Comparison of ENCODE assay signal across 2 cellular contexts in genomic region chr15:50718700-50719125, GRCh38.
A peak's percentile ranks its signal among the peaks of the same experiment; 100 is the strongest.
TF ChIP-seq lines count a peak whose summit lies in the region.

No MANE protein-coding gene starts in this region.

TF ChIP-seq in WTC11, 78 proteins besides CTCF, POLR2A, EP300 and RAD21:
- TF ChIP-seq OVOL2 (CRISPR knock-in tag; IDR thresholded peaks at IDR 0.05; ENCODE audit: borderline replicate concordance) (no peak), ZNF121 (CRISPR knock-in tag; IDR thresholded peaks at IDR 0.05) (no peak), GABPB1 (CRISPR knock-in tag; IDR thresholded peaks at IDR 0.05) (peak; percentile 64), FOXP1 (CRISPR knock-in tag; IDR thresholded peaks at IDR 0.05; ENCODE audit: borderline replicate concordance) (no peak)

TF ChIP-seq in HepG2, 621 proteins besides CTCF, POLR2A, EP300 and RAD21 (continues in another document):
- TF ChIP-seq ZNF138 (CRISPR knock-in tag; IDR thresholded peaks at IDR 0.05; ENCODE audit: low read depth) = no peak
- TF ChIP-seq ZNF549 (CRISPR knock-in tag; IDR thresholded peaks at IDR 0.05) = no peak
- no peak for TF ChIP-seq HHEX (CRISPR knock-in tag; IDR thresholded peaks at IDR 0.05)
- peak; percentile 95 for TF ChIP-seq HOMEZ (CRISPR knock-in tag; IDR thresholded peaks at IDR 0.05; ENCODE audit: low read depth)
- TF ChIP-seq ZSCAN31 (CRISPR knock-in tag; IDR thresholded peaks at IDR 0.05; ENCODE audit: low read depth) = no peak
- peak; percentile 91; the same call in 1 of the 2 replicates for TF ChIP-seq ZNF710 (CRISPR knock-in tag; IDR thresholded peaks at IDR 0.05; ENCODE audit: borderline replicate concordance)
- TF ChIP-seq ZNF343 (CRISPR knock-in tag; IDR thresholded peaks at IDR 0.05) = no peak
- no peak for TF ChIP-seq ZBTB10 (CRISPR knock-in tag; IDR thresholded peaks at IDR 0.05; ENCODE audit: borderline replicate concordance)
- no peak for TF ChIP-seq SNAI1 (CRISPR knock-in tag; IDR thresholded peaks at IDR 0.05; ENCODE audit: borderline replicate concordance)
- peak; percentile 68 for TF ChIP-seq ZNF18 (CRISPR knock-in tag; IDR thresholded peaks at IDR 0.05; ENCODE audit: insufficient replicate concordance)
- no peak for TF ChIP-seq ZNF567 (CRISPR knock-in tag; IDR thresholded peaks at IDR 0.05; ENCODE audit: borderline replicate concordance)
- no peak for TF ChIP-seq ZNF556 (CRISPR knock-in tag; IDR thresholded peaks at IDR 0.05; ENCODE audit: borderline replicate concordance)
- peak; percentile 91 for TF ChIP-seq FOXA3 (CRISPR knock-in tag; IDR thresholded peaks at IDR 0.05)
- TF ChIP-seq ZNF883 (CRISPR knock-in tag; IDR thresholded peaks at IDR 0.05; ENCODE audit: not compliant biosample characterization) = no peak
- TF ChIP-seq, protein P1, sequence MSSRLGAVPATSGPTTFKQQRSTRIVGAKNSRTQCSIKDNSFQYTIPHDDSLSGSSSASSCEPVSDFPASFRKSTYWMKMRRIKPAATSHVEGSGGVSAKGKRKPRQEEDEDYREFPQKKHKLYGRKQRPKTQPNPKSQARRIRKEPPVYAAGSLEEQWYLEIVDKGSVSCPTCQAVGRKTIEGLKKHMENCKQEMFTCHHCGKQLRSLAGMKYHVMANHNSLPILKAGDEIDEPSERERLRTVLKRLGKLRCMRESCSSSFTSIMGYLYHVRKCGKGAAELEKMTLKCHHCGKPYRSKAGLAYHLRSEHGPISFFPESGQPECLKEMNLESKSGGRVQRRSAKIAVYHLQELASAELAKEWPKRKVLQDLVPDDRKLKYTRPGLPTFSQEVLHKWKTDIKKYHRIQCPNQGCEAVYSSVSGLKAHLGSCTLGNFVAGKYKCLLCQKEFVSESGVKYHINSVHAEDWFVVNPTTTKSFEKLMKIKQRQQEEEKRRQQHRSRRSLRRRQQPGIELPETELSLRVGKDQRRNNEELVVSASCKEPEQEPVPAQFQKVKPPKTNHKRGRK (CRISPR knock-in tag; IDR thresholded peaks at IDR 0.05) = no peak
- TF ChIP-seq, protein P2, sequence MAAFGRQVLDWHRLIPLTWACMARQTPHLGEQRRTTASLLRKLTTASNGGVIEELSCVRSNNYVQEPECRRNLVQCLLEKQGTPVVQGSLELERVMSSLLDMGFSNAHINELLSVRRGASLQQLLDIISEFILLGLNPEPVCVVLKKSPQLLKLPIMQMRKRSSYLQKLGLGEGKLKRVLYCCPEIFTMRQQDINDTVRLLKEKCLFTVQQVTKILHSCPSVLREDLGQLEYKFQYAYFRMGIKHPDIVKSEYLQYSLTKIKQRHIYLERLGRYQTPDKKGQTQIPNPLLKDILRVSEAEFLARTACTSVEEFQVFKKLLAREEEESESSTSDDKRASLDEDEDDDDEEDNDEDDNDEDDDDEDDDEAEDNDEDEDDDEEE (CRISPR knock-in tag; IDR thresholded peaks at IDR 0.05) = no peak
- peak; percentile 93 for TF ChIP-seq BHLHE40 (IDR thresholded peaks at IDR 0.05; ENCODE audit: low read length)
- peak; percentile 85 for TF ChIP-seq FOXJ3 (CRISPR knock-in tag; IDR thresholded peaks at IDR 0.05; ENCODE audit: borderline replicate concordance)
- no peak for TF ChIP-seq SAFB2 (CRISPR knock-in tag; IDR thresholded peaks at IDR 0.05; ENCODE audit: borderline replicate concordance, low read depth)
- no peak for TF ChIP-seq KLF9 (CRISPR knock-in tag; IDR thresholded peaks at IDR 0.05; ENCODE audit: low read depth)
- no peak for TF ChIP-seq XRCC5 (optimal IDR thresholded peaks at IDR 0.05; ENCODE audit: low read length)
- 0 out of 2 replicates have a peak, but pooled peaks have one; percentile 20 for TF ChIP-seq GFI1 (CRISPR knock-in tag; IDR thresholded peaks at IDR 0.05; ENCODE audit: borderline replicate concordance)
- no peak for TF ChIP-seq SP1 (IDR thresholded peaks at IDR 0.05)
- TF ChIP-seq SP1 (CRISPR knock-in tag; IDR thresholded peaks at IDR 0.05) = no peak
- 0 out of 2 replicates have a peak, but pooled peaks have one; percentile 47 for TF ChIP-seq HMG20B (CRISPR knock-in tag; conservative IDR thresholded peaks at IDR 0.05)
- TF ChIP-seq ZNF784 (CRISPR knock-in tag; IDR thresholded peaks at IDR 0.05; ENCODE audit: borderline replicate concordance) = no peak
- peak; percentile 67 for TF ChIP-seq ZNF574 (CRISPR knock-in tag; IDR thresholded peaks at IDR 0.05)
- no peak for TF ChIP-seq FOXA1 (IDR thresholded peaks at IDR 0.05)
- peak; percentile 26; the same call in 1 of the 2 replicates for TF ChIP-seq FOXA1 (CRISPR knock-in tag; IDR thresholded peaks at IDR 0.05)
- TF ChIP-seq DNMT1 (CRISPR knock-in tag; IDR thresholded peaks at IDR 0.05) = no peak
- TF ChIP-seq ZNF513 (CRISPR knock-in tag; conservative IDR thresholded peaks at IDR 0.05) = no peak
- TF ChIP-seq CERS6 (CRISPR knock-in tag; IDR thresholded peaks at IDR 0.05) = no peak
- TF ChIP-seq RBM22 (optimal IDR thresholded peaks at IDR 0.05; ENCODE audit: low read length) = no peak
- TF ChIP-seq, protein P3, sequence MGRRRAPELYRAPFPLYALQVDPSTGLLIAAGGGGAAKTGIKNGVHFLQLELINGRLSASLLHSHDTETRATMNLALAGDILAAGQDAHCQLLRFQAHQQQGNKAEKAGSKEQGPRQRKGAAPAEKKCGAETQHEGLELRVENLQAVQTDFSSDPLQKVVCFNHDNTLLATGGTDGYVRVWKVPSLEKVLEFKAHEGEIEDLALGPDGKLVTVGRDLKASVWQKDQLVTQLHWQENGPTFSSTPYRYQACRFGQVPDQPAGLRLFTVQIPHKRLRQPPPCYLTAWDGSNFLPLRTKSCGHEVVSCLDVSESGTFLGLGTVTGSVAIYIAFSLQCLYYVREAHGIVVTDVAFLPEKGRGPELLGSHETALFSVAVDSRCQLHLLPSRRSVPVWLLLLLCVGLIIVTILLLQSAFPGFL (CRISPR knock-in tag; IDR thresholded peaks at IDR 0.05) = no peak
- 0 out of 2 replicates have a peak, but pooled peaks have one; percentile 30 for TF ChIP-seq ZNF557 (CRISPR knock-in tag; IDR thresholded peaks at IDR 0.05)
- 0 out of 2 replicates have a peak, but pooled peaks have one; percentile 33 for TF ChIP-seq ZBTB21 (CRISPR knock-in tag; IDR thresholded peaks at IDR 0.05)
- TF ChIP-seq, protein P4, sequence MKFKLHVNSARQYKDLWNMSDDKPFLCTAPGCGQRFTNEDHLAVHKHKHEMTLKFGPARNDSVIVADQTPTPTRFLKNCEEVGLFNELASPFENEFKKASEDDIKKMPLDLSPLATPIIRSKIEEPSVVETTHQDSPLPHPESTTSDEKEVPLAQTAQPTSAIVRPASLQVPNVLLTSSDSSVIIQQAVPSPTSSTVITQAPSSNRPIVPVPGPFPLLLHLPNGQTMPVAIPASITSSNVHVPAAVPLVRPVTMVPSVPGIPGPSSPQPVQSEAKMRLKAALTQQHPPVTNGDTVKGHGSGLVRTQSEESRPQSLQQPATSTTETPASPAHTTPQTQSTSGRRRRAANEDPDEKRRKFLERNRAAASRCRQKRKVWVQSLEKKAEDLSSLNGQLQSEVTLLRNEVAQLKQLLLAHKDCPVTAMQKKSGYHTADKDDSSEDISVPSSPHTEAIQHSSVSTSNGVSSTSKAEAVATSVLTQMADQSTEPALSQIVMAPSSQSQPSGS (CRISPR knock-in tag; IDR thresholded peaks at IDR 0.05) = peak; percentile 58; the same call in 1 of the 2 replicates
- no peak for TF ChIP-seq SMARCE1 (IDR thresholded peaks at IDR 0.05; ENCODE audit: borderline replicate concordance)
